ENCODE assay signal across 8 cellular contexts in genomic region chr9:137578518-137579258, GRCh38. TPM values are rescaled to one million over a fixed set of nuclear protein-coding genes. Genes with fewer than 3 reads are reported as not detected.
DNase-seq lines count a peak whose midpoint lies in the region; ATAC-seq and TF ChIP-seq lines count a peak whose summit lies in the region.

Gene DPH7 (minus strand): TSS chr9:137578925. CDS start chr9:137578777, 148 bp downstream.

- peaks cover 49% of the 10 kb centered on the region for H3K4me1 ChIP-seq in OCI-LY1 (ENCODE audit: insufficient read depth, low read length, severe bottlenecking)

- H2AFZ ChIP-seq in OCI-LY1 (ENCODE audit: low read length) = no peak within 1 kb of the TSS

- H3K9ac ChIP-seq in OCI-LY1 (ENCODE audit: low read length) = peak within 1 kb of the TSS; percentile 95

- H3F3A ChIP-seq in OCI-LY1 (ENCODE audit: insufficient read depth, low read length) = no peaks in the 10 kb centered on the region

- H3K4me2 ChIP-seq in OCI-LY1 (ENCODE audit: low read length) = peak within 1 kb of the TSS; percentile 95

- DNase-seq in DMS 273 treated with DMSO at 0.1 percent for 48 hours (lab: John Stamatoyannopoulos, UW) = peak; percentile 49
- DNase-seq in HuH-7 (ENCODE audit: low spot score) = peak; percentile 97
- DNase-seq in activated T-cell treated with anti-CD3 and anti-CD28 coated beads for 24 hours (ENCODE audit: low read depth) = peak; percentile 95
- peak; percentile 39 for DNase-seq in epithelial cell of prostate (ENCODE audit: low read depth, low spot score)
- peak; percentile 95 for DNase-seq in mucosa of gallbladder (ENCODE audit: low spot score)
- DNase-seq in stimulated activated CD8-positive, alpha-beta memory T cell treated with anti-CD3 and anti-CD28 coated beads, Interleukin-4, amount 100 ng/mL, for 4 hours (ENCODE audit: low read depth in 2 of 2, low spot score in 1 of 2) = peak; percentile 90 to 92

- peak; percentile 81 for TF ChIP-seq CTCF in OCI-LY1 (IDR thresholded peaks at IDR 0.05; ENCODE audit: low read length)

- H3K36me3 ChIP-seq in OCI-LY1 (ENCODE audit: insufficient read depth, low read length) = peaks cover 49% of the 10 kb centered on the region

- H3K9me3 ChIP-seq in OCI-LY1 (ENCODE audit: low read length) = no peaks in the 10 kb centered on the region

- H3K9me2 ChIP-seq in OCI-LY1 (ENCODE audit: low read depth, low read length) = no peaks in the 10 kb centered on the region

- H3K27me3 ChIP-seq in OCI-LY1 (ENCODE audit: insufficient read depth, low read length) = no peaks in the 10 kb centered on the region

- no peaks in the 10 kb centered on the region for H4K20me1 ChIP-seq in OCI-LY1 (ENCODE audit: insufficient read depth, low read length)

- H3K27ac ChIP-seq in OCI-LY1 (ENCODE audit: low read depth, low read length, poor library complexity, severe bottlenecking) = peak within 1 kb of the TSS; percentile 79
- H3K27ac ChIP-seq in epithelial cell of prostate = peak within 1 kb of the TSS; percentile 78

- H3K4me3 ChIP-seq in OCI-LY1 (ENCODE audit: low read depth, low read length, poor library complexity, severe bottlenecking) = peak within 1 kb of the TSS; percentile 99

- H3K79me2 ChIP-seq in OCI-LY1 (ENCODE audit: insufficient read depth, low read length) = peaks cover 15% of the 10 kb centered on the region

- peak; percentile 86 for ATAC-seq in GM21447 (IDR thresholded peaks at IDR 0.05; ENCODE audit: unreplicated experiment)

RNA-seq across cellular contexts. Expression of gene DPH7, which starts in this region (rescaled TPM):
- total RNA-seq in mucosa of gallbladder = 33.9 TPM

Comparison
In these comparisons a context has a peak if more than half of its experiments do, and no peak if none do; other contexts are left out.
1. Peak in every context shown above with its lines: DNase-seq, ATAC-seq, H3K4me3 ChIP-seq and H3K27ac ChIP-seq.
2. DNase-seq: peak in every context shown above with its lines; median percentile 97 in HuH-7; 95 in activated T-cell treated with anti-CD3 and anti-CD28 coated beads for 24 hours; 95 in mucosa of gallbladder; 91 in stimulated activated CD8-positive, alpha-beta memory T cell treated with anti-CD3 and anti-CD28 coated beads, Interleukin-4, amount 100 ng/mL, for 4 hours; 49 in DMS 273 treated with DMSO at 0.1 percent for 48 hours; 39 in epithelial cell of prostate.